Comparison of ENCODE assay signal across 9 cellular contexts in genomic region chr12:104741072-104741471, GRCh38.
DNase-seq lines count a peak whose midpoint lies in the region; ATAC-seq and TF ChIP-seq lines count a peak whose summit lies in the region.
"Had no signal": no experiment of that assay in that cellular context is flagged by ENCODE, and none has a peak within 500 bp of the region (broad histone marks: within the 10 kb centered on the region; RNA-seq: fewer than 3 reads in every experiment).

No MANE protein-coding gene starts in this region.

- no peak for TF ChIP-seq CTCF in right atrium auricular region (IDR thresholded peaks at IDR 0.05)
- TF ChIP-seq CTCF in upper lobe of right lung (IDR thresholded peaks at IDR 0.05): no peak
- no peak for TF ChIP-seq CTCF in BE2C (IDR thresholded peaks at IDR 0.05; ENCODE audit: low read depth, low read length)

- H3K4me3 ChIP-seq in right cardiac atrium (ENCODE audit: low read length) (no peak overlapping the region), right atrium auricular region (no peak overlapping the region), upper lobe of right lung (no peak overlapping the region), BE2C (ENCODE audit: low read depth, low read length) (no peak overlapping the region)

- H3K27ac ChIP-seq in right cardiac atrium (ENCODE audit: low read length) (peak overlapping the region; percentile 16), right atrium auricular region (no peak overlapping the region), angular gyrus (ENCODE audit: low read depth, low read length) (peak overlapping the region; percentile 45), upper lobe of right lung (no peak overlapping the region)

- H3K36me3 ChIP-seq in right atrium auricular region (no peaks in the 10 kb centered on the region), upper lobe of right lung (no peaks in the 10 kb centered on the region), BE2C (no peaks in the 10 kb centered on the region)

- DNase-seq in right cardiac atrium (peak in 1 of 3 donors; percentile 53), right atrium auricular region (ENCODE audit: low spot score) (no peak), upper lobe of right lung (no peak), LoVo (ENCODE audit: low spot score) (no peak), BE2C (no peak)
- DNase-seq: NCI-H526 treated with DMSO at 0.1 percent for 48 hours had no signal

- H3K4me1 ChIP-seq in right cardiac atrium (ENCODE audit: control insufficient read depth, insufficient read depth, low read length) (peaks cover 6% of the 10 kb centered on the region), right atrium auricular region (peaks cover 0 to 24% of the 10 kb centered on the region in 2 donors), upper lobe of right lung (peaks cover 25% of the 10 kb centered on the region), BE2C (peaks cover 19% of the 10 kb centered on the region)

- H3K9me3 ChIP-seq in right cardiac atrium (ENCODE audit: control insufficient read depth, low read length) (no peaks in the 10 kb centered on the region), right atrium auricular region (no peaks in the 10 kb centered on the region), upper lobe of right lung (no peaks in the 10 kb centered on the region), BE2C (no peaks in the 10 kb centered on the region)

- H3K27me3 ChIP-seq in right cardiac atrium (ENCODE audit: control insufficient read depth, insufficient read depth) (no peaks in the 10 kb centered on the region), right atrium auricular region (no peaks in the 10 kb centered on the region), upper lobe of right lung (no peaks in the 10 kb centered on the region), BE2C (no peaks in the 10 kb centered on the region)

- intact Hi-C loops in right cardiac atrium (cut with DNase I) (no loop called here), upper lobe of right lung (cut with DNase I) (no loop called here)

- 85% methylated on average over 5 of the region's 5 CpGs for WGBS in right cardiac atrium

- ATAC-seq in right cardiac atrium (no peak), HG03039 (IDR thresholded peaks at IDR 0.05; ENCODE audit: unreplicated experiment) (peak; percentile 18), upper lobe of right lung (peak; percentile 27), HG03457 (IDR thresholded peaks at IDR 0.05; ENCODE audit: unreplicated experiment) (no peak)

Comparison
In these comparisons a context has a peak if more than half of its experiments do, and no peak if none do; other contexts are left out.
1. H3K27ac ChIP-seq: peak in right cardiac atrium (single experiment) and angular gyrus (single experiment); none in right atrium auricular region (0 of 2) and upper lobe of right lung (single experiment).
2. ATAC-seq: peak in HG03039 (single experiment) and upper lobe of right lung (single experiment); none in right cardiac atrium (0 of 2) and HG03457 (single experiment).